In the genomic region with DNA sequence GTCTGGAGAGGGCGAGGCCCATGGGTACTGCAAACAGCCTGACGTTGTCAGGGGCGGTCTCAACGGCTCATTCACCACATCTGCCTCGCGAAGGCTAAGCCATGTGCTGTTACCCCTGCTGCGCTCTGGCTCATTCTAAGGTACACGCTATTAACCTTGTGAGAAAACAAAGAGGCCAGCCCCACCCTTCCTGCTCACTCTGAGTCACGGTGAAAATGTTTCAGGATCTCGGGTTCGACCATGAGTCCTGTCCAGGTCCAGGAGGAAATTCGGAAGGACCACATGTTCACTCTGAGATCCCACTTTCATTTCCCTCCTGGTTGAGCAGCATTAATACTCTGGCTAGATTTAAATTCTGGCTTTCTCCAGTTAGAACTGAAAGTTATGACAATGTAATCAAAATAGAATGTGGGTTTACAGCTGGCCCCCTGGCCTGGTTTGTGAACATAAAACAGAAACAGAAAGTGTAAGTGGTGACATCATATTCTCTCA, we compare ENCODE assay signal across 8 cellular contexts. TPM values are rescaled to one million over a fixed set of nuclear protein-coding genes. Genes with fewer than 3 reads are reported as not detected.
DNase-seq lines count a peak whose midpoint lies in the region; ATAC-seq, FAIRE-seq and TF ChIP-seq lines count a peak whose summit lies in the region.

No MANE protein-coding gene starts in this region.

- no peaks in the 10 kb centered on the region for H3K27me3 ChIP-seq in GM12878 (replicated peaks in 1 of 2; ENCODE audit: control insufficient read depth in 2 of 2, insufficient read depth in 2 of 2, low read length in 1 of 2)
- H3K27me3 ChIP-seq in liver (ENCODE audit: control insufficient read depth in 4 of 4, insufficient read depth in 4 of 4, low read length in 3 of 4): no peaks in the 10 kb centered on the region

- H3K4me1 ChIP-seq in GM12878 (ENCODE audit: control insufficient read depth, insufficient read depth, low read length) (peaks cover 24% of the 10 kb centered on the region), liver (ENCODE audit: control insufficient read depth in 4 of 4, insufficient read depth in 4 of 4, low read length in 3 of 4) (peaks cover 12 to 83% (median 58%) of the 10 kb centered on the region in 4 donors), urinary bladder (ENCODE audit: insufficient read depth) (no peaks in the 10 kb centered on the region)

- peak in 1 of 2 experiments; percentile 54; a peak in 1 of 4 replicates for TF ChIP-seq EP300 in GM12878 (IDR thresholded peaks at IDR 0.05; ENCODE audit: borderline replicate concordance in 1 of 2, control insufficient read depth in 1 of 2, low read depth in 2 of 2, low read length in 2 of 2)

- TF ChIP-seq POLR2A in GM12878 (IDR thresholded peaks at IDR 0.05; ENCODE audit: low read depth, low read length): peak; percentile 64

- intact Hi-C loops in GM12878 (cut with micrococcal nuclease; ENCODE audit: unreplicated experiment): loop anchor here (10.0 kb wide), 2 partner anchors 181 to 491 kb away; no protein-coding TSS in a partner anchor

- peak overlapping the region; percentile 82 for H3K4me2 ChIP-seq in GM12878 (ENCODE audit: control insufficient read depth, insufficient read depth)

- no peak for TF ChIP-seq CTCF in GM12878 (IDR thresholded peaks at IDR 0.05 in 2 of 3, conservative IDR thresholded peaks at IDR 0.05 in 1 of 3; ENCODE audit: control insufficient read depth in 2 of 3, extremely low read depth in 1 of 3, insufficient read depth in 1 of 3, low read depth in 3 of 3, low read length in 3 of 3)
- TF ChIP-seq CTCF in liver (IDR thresholded peaks at IDR 0.05; ENCODE audit: low read depth, low read length, missing input control): no peak

- DNase-seq in stimulated activated CD4-positive, alpha-beta T cell treated with anti-CD3 and anti-CD28 coated beads, Interleukin-1b, Interleukin-23, amount 100 ng/mL, for 48 hours: peak; percentile 24
- no peak for DNase-seq in stimulated activated CD4-positive, alpha-beta T cell treated with anti-CD3 and anti-CD28 coated beads, Interleukin-12 subunit alpha, Interleukin-12 subunit beta, amount 100 ng/mL, for 4 hours
- DNase-seq in NOMO-1 treated with DMSO at 0.1 percent for 48 hours (lab: John Stamatoyannopoulos, UW; ENCODE audit: unreplicated experiment) (peak; percentile 54), GM12878 (ENCODE audit: low read depth, low spot score) (peak; percentile 91), NCI-H128 (lab: John Stamatoyannopoulos, UW; ENCODE audit: unreplicated experiment) (no peak)

- in situ Hi-C loops in GM12878 (cut with MboI): no loop called here

- H2AFZ ChIP-seq in GM12878 (ENCODE audit: control insufficient read depth, low read depth, low read length): peak overlapping the region; percentile 87

- SMC1A ChIA-PET in GM12878 (lab: Charles Lee; ENCODE audit: uncharacterized antibody, unreplicated experiment): interaction anchor here (0.9 to 7.8 kb wide), 7 partner anchors 9 to 235 kb away, joined by 3 to 99 read pairs (median 6); no protein-coding TSS in a partner anchor

- 2% methylated on average over 12 of the region's 12 CpGs for WGBS in GM12878 (ENCODE audit: insufficient coverage, insufficient replicate concordance, low lambda C conversion rate, missing lambda C conversion rate)
- 61% methylated on average over 12 of the region's 12 CpGs for WGBS in liver
- 26% methylated on average over 12 of the region's 12 CpGs for WGBS in urinary bladder

- H3K9me3 ChIP-seq in GM12878 (replicated peaks; ENCODE audit: control insufficient read depth, insufficient read depth, low read length) (no peaks in the 10 kb centered on the region; the same call in 2 of the 3 replicates), liver (ENCODE audit: control insufficient read depth in 4 of 4, low read length in 3 of 4) (no peaks in the 10 kb centered on the region)

- RAD21 ChIA-PET in GM12878 (lab: Charles Lee; ENCODE audit: unreplicated experiment): interaction anchor here (0.9 to 5.1 kb wide), 10 partner anchors 9 to 235 kb away, joined by 3 to 84 read pairs (median 6); no protein-coding TSS in a partner anchor

- H3K36me3 ChIP-seq in GM12878 (ENCODE audit: control insufficient read depth in 2 of 2, insufficient read depth in 2 of 2, low read length in 1 of 2): no peaks in the 10 kb centered on the region
- no peaks in the 10 kb centered on the region for H3K36me3 ChIP-seq in liver (ENCODE audit: control insufficient read depth in 4 of 4, insufficient read depth in 3 of 4, low read depth in 1 of 4, low read length in 3 of 4)
- no peaks in the 10 kb centered on the region for H3K36me3 ChIP-seq in urinary bladder (ENCODE audit: insufficient read depth)

- CTCF ChIA-PET in GM12878 (lab: Yijun Ruan, JAX): interaction anchor here (1.1 to 1.7 kb wide), 5 partner anchors 12 to 179 kb away, joined by 3 to 10 read pairs (median 5); no protein-coding TSS in a partner anchor

- no TSS peak for BruUV-seq in GM12878 (replicated peaks; lab: Mats Ljungman, UMichigan)

- peak; percentile 92 for FAIRE-seq in GM12878 (lab: Jason Lieb, UNC)

- TF ChIP-seq RAD21 in GM12878 (IDR thresholded peaks at IDR 0.05; ENCODE audit: insufficient read depth, low read depth, low read length): no peak
- no peak for TF ChIP-seq RAD21 in liver (IDR thresholded peaks at IDR 0.05)

- H3K27ac ChIP-seq in GM12878 (ENCODE audit: control insufficient read depth, insufficient read depth) (peak overlapping the region; percentile 77), liver (ENCODE audit: low read depth in 1 of 2, low read length in 2 of 2) (peak overlapping the region; percentile 73 to 86), urinary bladder (ENCODE audit: low read depth) (peak overlapping the region; percentile 44)

- no peaks in the 10 kb centered on the region for H3K79me2 ChIP-seq in GM12878 (ENCODE audit: control insufficient read depth, insufficient read depth, low read length)

- POLR2A ChIA-PET in GM12878 (lab: Charles Lee): interaction anchor here (0.6 to 1.6 kb wide), 3 partner anchors 12 to 95 kb away, joined by 3 to 19 read pairs (median 6); no protein-coding TSS in a partner anchor

- ATAC-seq in HG02884 (IDR thresholded peaks at IDR 0.05; ENCODE audit: unreplicated experiment) (peak; percentile 83), GM12878 (peak; percentile 94)

- peak overlapping the region; percentile 2; the same call in 1 of the 2 replicates for H3K9ac ChIP-seq in GM12878 (ENCODE audit: control insufficient read depth, insufficient read depth, low read length)
- peak overlapping the region in 1 of 2 donors; percentile 6 for H3K9ac ChIP-seq in liver (ENCODE audit: low read depth in 1 of 2, low read length in 2 of 2)

- no peaks in the 10 kb centered on the region for H4K20me1 ChIP-seq in GM12878 (ENCODE audit: control insufficient read depth, insufficient read depth)

- H3K4me3 ChIP-seq in GM12878: no peak overlapping the region
- H3K4me3 ChIP-seq in liver (ENCODE audit: low read depth in 1 of 3, low read length in 3 of 3): no peak overlapping the region
- H3K4me3 ChIP-seq in urinary bladder (ENCODE audit: low read depth, low read length): no peak overlapping the region

TF ChIP-seq in liver, 16 proteins besides CTCF, POLR2A, EP300 and RAD21:
- TF ChIP-seq MAX (IDR thresholded peaks at IDR 0.05): no peak
- TF ChIP-seq JUND (IDR thresholded peaks at IDR 0.05): no peak
- TF ChIP-seq YY1 (IDR thresholded peaks at IDR 0.05): no peak
- TF ChIP-seq RXRA (IDR thresholded peaks at IDR 0.05): no peak
- no peak for TF ChIP-seq ATF3 (IDR thresholded peaks at IDR 0.05)
- no peak for TF ChIP-seq SP1 (IDR thresholded peaks at IDR 0.05)
- no peak for TF ChIP-seq HNF4G (IDR thresholded peaks at IDR 0.05)
- TF ChIP-seq FOXA2 (IDR thresholded peaks at IDR 0.05): no peak

RNA-seq across cellular contexts. Expression of gene EGFR, which starts 55.2 kb away (rescaled TPM):
- 0.04 TPM in 1 of 2 replicates, not detected in the other for total RNA-seq in GM12878 (2013; cell fraction: nucleolus; rRNA removed)
- total RNA-seq in GM12878 (2014; rRNA removed) (not detected in 2 replicates), GM12878 (2014; rRNA removed; fragmentation: Illumina TruSeq; extraction: Trizol) (not detected in 2 replicates), GM12878 (2021) (0.16 and 0.31 TPM in 2 replicates), liver (10 to 100 TPM; 31.8 to 37.0 TPM), urinary bladder (28.2 TPM)
- polyA plus RNA-seq in GM12878 (2011; ENCODE audit: low read depth): not detected
- polyA plus RNA-seq in GM12878 (2011; rRNA removed) (0.01 TPM in 1 of 2 replicates, not detected in the other), GM12878 (2014; fragmentation: Illumina TruSeq; extraction: Trizol) (not detected in 2 replicates), GM12878 (2014; fragmentation: Nextera tagmentation; extraction: Ambion mirVana) (not detected), GM12878 (2014; rRNA removed) (not detected in 2 replicates), GM12878 (2016; fragmentation: Nextera tagmentation; extraction: Ambion mirVana) (not detected), liver (10 to 100 TPM; 22.6 to 23.6 TPM), urinary bladder (16.4 TPM)
- polyA plus RNA-seq in GM12878 (2011; cell fraction: cytosol; rRNA removed): 0.01 TPM in 1 of 2 replicates, not detected in the other
- polyA plus RNA-seq in GM12878 (2011; cell fraction: nucleus; rRNA removed): 0.01 TPM in 1 of 2 replicates, not detected in the other
- not detected in 2 replicates for polyA plus RNA-seq in GM12878 (2012)
- polyA minus RNA-seq in GM12878 (2011; rRNA and poly(A)+ RNA removed): not detected in 2 replicates
- 0.13 and 0.83 TPM in 2 replicates for polyA minus RNA-seq in GM12878 (2011; cell fraction: cytosol; rRNA and poly(A)+ RNA removed)
- polyA minus RNA-seq in GM12878 (2011; cell fraction: nucleus; rRNA and poly(A)+ RNA removed): 0.12 and 0.38 TPM in 2 replicates

Comparison
In these comparisons a context has a peak if more than half of its experiments do, and no peak if none do; other contexts are left out.
1. DNase-seq: peak in stimulated activated CD4-positive, alpha-beta T cell treated with anti-CD3 and anti-CD28 coated beads, Interleukin-1b, Interleukin-23, amount 100 ng/mL, for 48 hours (single experiment), NOMO-1 treated with DMSO at 0.1 percent for 48 hours (single experiment) and GM12878 (single experiment); none in stimulated activated CD4-positive, alpha-beta T cell treated with anti-CD3 and anti-CD28 coated beads, Interleukin-12 subunit alpha, Interleukin-12 subunit beta, amount 100 ng/mL, for 4 hours (single experiment) and NCI-H128 (single experiment).
2. RNA of gene EGFR, which starts 55.2 kb away (total RNA-seq): 31.8 to 37.0 TPM in liver and 28.2 TPM in urinary bladder (single experiment); 0.04 to 0.31 TPM in GM12878; every median in the first group is over 10 times any median in the second.
3. Peak in every context shown above with its lines, with median percentiles within 50 percentile points of each other: H3K27ac ChIP-seq.